8 cellular contexts compared by ENCODE assay signal in genomic region chr19:34041922-34042521, GRCh38.
DNase-seq lines count a peak whose midpoint lies in the region; ATAC-seq and TF ChIP-seq lines count a peak whose summit lies in the region.

No MANE protein-coding gene starts in this region.

- H3K4me1 ChIP-seq in adipocyte (ENCODE audit: control insufficient read depth, insufficient read depth, low read length) (no peaks in the 10 kb centered on the region), right cardiac atrium (ENCODE audit: control insufficient read depth, insufficient read depth, low read length) (no peaks in the 10 kb centered on the region), smooth muscle cell (ENCODE audit: low read depth) (no peaks in the 10 kb centered on the region)

- H3K27ac ChIP-seq in right cardiac atrium (ENCODE audit: low read length) = no peak overlapping the region
- no peak overlapping the region for H3K27ac ChIP-seq in smooth muscle cell (ENCODE audit: low read depth)

- H4K20me1 ChIP-seq in smooth muscle cell (ENCODE audit: low read depth) = no peaks in the 10 kb centered on the region

- H3K9ac ChIP-seq in adipocyte (ENCODE audit: low read length) (no peak overlapping the region), smooth muscle cell (ENCODE audit: low read depth) (no peak overlapping the region)

- DNase-seq in CD1c-positive myeloid dendritic cell (ENCODE audit: extremely low spot score) (peak; percentile 68), HK-2 (ENCODE audit: unreplicated experiment) (peak; percentile 40), T follicular helper cell (ENCODE audit: low read depth) (peak; percentile 47), adipocyte (ENCODE audit: low read depth) (peak; percentile 76), right cardiac atrium (peak; percentile 70 to 87 (median 84)), smooth muscle cell (lab: John Stamatoyannopoulos, UW; ENCODE audit: unreplicated experiment) (peak; percentile 7)

- no peak overlapping the region for H3K4me2 ChIP-seq in smooth muscle cell

- intact Hi-C loops in right cardiac atrium (cut with DNase I) = loop anchor here in 2 of 4 donors (5.0 to 10.0 kb wide), 2 partner anchors 103 to 105 kb away; no protein-coding TSS in a partner anchor

- H2AFZ ChIP-seq in smooth muscle cell (ENCODE audit: low read depth) = no peak overlapping the region

- H3K9me3 ChIP-seq in adipocyte (ENCODE audit: control insufficient read depth, low read length) = peaks cover 5% of the 10 kb centered on the region
- no peaks in the 10 kb centered on the region for H3K9me3 ChIP-seq in right cardiac atrium (ENCODE audit: control insufficient read depth, low read length)
- H3K9me3 ChIP-seq in smooth muscle cell (replicated peaks; ENCODE audit: low read depth) = no peaks in the 10 kb centered on the region

- no peaks in the 10 kb centered on the region for H3K79me2 ChIP-seq in smooth muscle cell (ENCODE audit: low read depth)

- peak; percentile 72 for TF ChIP-seq CTCF in smooth muscle cell (IDR thresholded peaks at IDR 0.05; ENCODE audit: borderline replicate concordance, insufficient read depth, poor library complexity, severe bottlenecking)

- no peaks in the 10 kb centered on the region for H3F3A ChIP-seq in smooth muscle cell (ENCODE audit: low read depth)

- H3K27me3 ChIP-seq in adipocyte (replicated peaks; ENCODE audit: control insufficient read depth, insufficient read depth, low read length) = peaks cover 3% of the 10 kb centered on the region
- no peaks in the 10 kb centered on the region for H3K27me3 ChIP-seq in right cardiac atrium (ENCODE audit: control insufficient read depth, insufficient read depth)
- H3K27me3 ChIP-seq in smooth muscle cell (ENCODE audit: low read depth) = no peaks in the 10 kb centered on the region

- peak; percentile 47 to 65 for ATAC-seq in right cardiac atrium
- no peak for ATAC-seq in HG02885 (IDR thresholded peaks at IDR 0.05; ENCODE audit: poor library complexity, unreplicated experiment)
- no peak for ATAC-seq in HG03139 (IDR thresholded peaks at IDR 0.05; ENCODE audit: unreplicated experiment)

- H3K36me3 ChIP-seq in adipocyte (ENCODE audit: control insufficient read depth, insufficient read depth, low read length, severe bottlenecking) = no peaks in the 10 kb centered on the region
- no peaks in the 10 kb centered on the region for H3K36me3 ChIP-seq in smooth muscle cell (ENCODE audit: low read depth)

- H3K4me3 ChIP-seq in adipocyte (ENCODE audit: low read length) (no peak overlapping the region), right cardiac atrium (ENCODE audit: low read length) (no peak overlapping the region), smooth muscle cell (no peak overlapping the region)

- 22% methylated on average over 15 of the region's 15 CpGs for WGBS in right cardiac atrium
- 31% methylated on average over 15 of the region's 15 CpGs for WGBS in smooth muscle cell (ENCODE audit: low lambda C conversion rate)

Comparison
In these comparisons a context has a peak if more than half of its experiments do, and no peak if none do; other contexts are left out.
1. DNase-seq: peak in every context shown above with its lines; median percentile 84 in right cardiac atrium; 76 in adipocyte; 68 in CD1c-positive myeloid dendritic cell; 47 in T follicular helper cell; 40 in HK-2; 7 in smooth muscle cell.
2. ATAC-seq: peak in right cardiac atrium (2 of 2); none in HG02885 (single experiment) and HG03139 (single experiment).